ENCODE assay signal across 19 cellular contexts in genomic region chr10:32329061-32329460, GRCh38. TPM values are rescaled to one million over a fixed set of nuclear protein-coding genes. Genes with fewer than 3 reads are reported as not detected.
DNase-seq lines count a peak whose midpoint lies in the region; ATAC-seq and TF ChIP-seq lines count a peak whose summit lies in the region.
"Had no signal": no experiment of that assay in that cellular context is flagged by ENCODE, and none has a peak within 500 bp of the region (broad histone marks: within the 10 kb centered on the region; RNA-seq: fewer than 3 reads in every experiment).

No MANE protein-coding gene starts in this region.

- no peak overlapping the region for H3K27ac ChIP-seq in CD8-positive, alpha-beta T cell (ENCODE audit: low read depth, low read length)
- peak overlapping the region; percentile 11 for H3K27ac ChIP-seq in neutrophil
- H3K27ac ChIP-seq: BLaER1, coronary artery, tibial artery had no signal

- peaks cover 73% of the 10 kb centered on the region for H3K4me1 Mint-ChIP-seq in activated CD4-positive, alpha-beta T cell treated with anti-CD3 and anti-CD28 coated beads, Interleukin-2, amount 10 ng/mL, durations not matched to agents 24 days and 14 days
- peaks cover 89% of the 10 kb centered on the region for H3K4me1 Mint-ChIP-seq in CD8-positive, alpha-beta T cell (ENCODE audit: low read depth)
- peaks cover 80% of the 10 kb centered on the region for H3K4me1 Mint-ChIP-seq in central memory CD8-positive, alpha-beta T cell

- no peaks in the 10 kb centered on the region for H3K9me3 ChIP-seq in CD8-positive, alpha-beta T cell (ENCODE audit: low read length)
- no peaks in the 10 kb centered on the region for H3K9me3 ChIP-seq in neutrophil
- H3K9me3 ChIP-seq: tibial artery had no signal

- POLR2A ChIA-PET in CD8-positive, alpha-beta T cell (lab: Charles Lee) = interaction anchor here (0.8 to 1.4 kb wide), 3 partner anchors 14 to 19 kb away, joined by 5 to 6 read pairs (median 6); no protein-coding TSS in a partner anchor

- H3K36me3 ChIP-seq in CD8-positive, alpha-beta T cell (ENCODE audit: insufficient read depth, low read length) = no peaks in the 10 kb centered on the region
- H3K36me3 ChIP-seq in neutrophil = no peaks in the 10 kb centered on the region
- H3K36me3 ChIP-seq: tibial artery had no signal

- no peaks in the 10 kb centered on the region for H3K27me3 ChIP-seq in CD8-positive, alpha-beta T cell (ENCODE audit: insufficient read depth, low read length)
- H3K27me3 ChIP-seq in neutrophil = no peaks in the 10 kb centered on the region
- H3K27me3 ChIP-seq: BLaER1, tibial artery had no signal

- H3K4me3 Mint-ChIP-seq in activated CD4-positive, alpha-beta T cell treated with anti-CD3 and anti-CD28 coated beads, Interleukin-2, amount 10 ng/mL, durations not matched to agents 24 days and 14 days = no peak overlapping the region
- peak overlapping the region; percentile 47 for H3K4me3 Mint-ChIP-seq in CD8-positive, alpha-beta T cell
- H3K4me3 Mint-ChIP-seq in central memory CD8-positive, alpha-beta T cell = peak overlapping the region; percentile 15

- peaks cover 16% of the 10 kb centered on the region for H3K36me3 Mint-ChIP-seq in activated CD4-positive, alpha-beta T cell treated with anti-CD3 and anti-CD28 coated beads, Interleukin-2, amount 10 ng/mL, durations not matched to agents 24 days and 14 days (ENCODE audit: low read depth)
- peaks cover 25% of the 10 kb centered on the region for H3K36me3 Mint-ChIP-seq in CD8-positive, alpha-beta T cell
- peaks cover 42% of the 10 kb centered on the region for H3K36me3 Mint-ChIP-seq in central memory CD8-positive, alpha-beta T cell (ENCODE audit: insufficient read depth)

- no peaks in the 10 kb centered on the region for H3K27me3 Mint-ChIP-seq in activated CD4-positive, alpha-beta T cell treated with anti-CD3 and anti-CD28 coated beads, Interleukin-2, amount 10 ng/mL, durations not matched to agents 24 days and 14 days
- no peaks in the 10 kb centered on the region for H3K27me3 Mint-ChIP-seq in CD8-positive, alpha-beta T cell (ENCODE audit: low read depth)
- no peaks in the 10 kb centered on the region for H3K27me3 Mint-ChIP-seq in central memory CD8-positive, alpha-beta T cell

- CTCF ChIA-PET in CD8-positive, alpha-beta T cell (lab: Charles Lee) = interaction anchor here (0.9 to 1.3 kb wide), 4 partner anchors 9 to 39 kb away, joined by 3 to 5 read pairs (median 3); no protein-coding TSS in a partner anchor

- TF ChIP-seq CTCF in CD8-positive, alpha-beta T cell (IDR thresholded peaks at IDR 0.05) = no peak
- TF ChIP-seq CTCF in neutrophil (IDR thresholded peaks at IDR 0.05) = no peak

- no peaks in the 10 kb centered on the region for H3K9me3 Mint-ChIP-seq in activated CD4-positive, alpha-beta T cell treated with anti-CD3 and anti-CD28 coated beads, Interleukin-2, amount 10 ng/mL, durations not matched to agents 24 days and 14 days
- H3K9me3 Mint-ChIP-seq in CD8-positive, alpha-beta T cell = no peaks in the 10 kb centered on the region
- no peaks in the 10 kb centered on the region for H3K9me3 Mint-ChIP-seq in central memory CD8-positive, alpha-beta T cell

- ATAC-seq in CD8-positive, alpha-beta T cell = no peak
- no peak for ATAC-seq in central memory CD8-positive, alpha-beta T cell (replicated peaks; ENCODE audit: extremely low read depth, poor library complexity, severe bottlenecking)
- no peak for ATAC-seq in HG02840 (IDR thresholded peaks at IDR 0.05; ENCODE audit: low FRiP score, unreplicated experiment)
- no peak for ATAC-seq in HG02610 (IDR thresholded peaks at IDR 0.05; ENCODE audit: unreplicated experiment)
- ATAC-seq in HG03432 (IDR thresholded peaks at IDR 0.05; ENCODE audit: unreplicated experiment) = no peak
- ATAC-seq: left lobe of liver had no signal

- intact Hi-C loops in activated CD4-positive, alpha-beta T cell treated with anti-CD3 and anti-CD28 coated beads, Interleukin-2, amount 10 ng/mL, durations not matched to agents 24 days and 14 days (cut with micrococcal nuclease) = no loop called here
- intact Hi-C loops in CD8-positive, alpha-beta T cell (cut with DNase I, micrococcal nuclease) = loop anchor here in 1 of 2 experiments (2.0 kb wide), 1 partner anchor 14 kb away; no protein-coding TSS in a partner anchor

- DNase-seq in activated CD4-positive, alpha-beta T cell treated with anti-CD3 and anti-CD28 coated beads, Interleukin-2, amount 10 ng/mL, durations not matched to agents 24 days and 14 days = no peak
- DNase-seq in activated CD4-positive, alpha-beta T cell treated with anti-CD3 and anti-CD28 coated beads for 1 hour = no peak
- no peak for DNase-seq in CD8-positive, alpha-beta T cell
- no peak for DNase-seq in central memory CD8-positive, alpha-beta T cell (ENCODE audit: low spot score in 2 of 2)
- DNase-seq: 8988T; activated CD8-positive, alpha-beta memory T cell treated with anti-CD3 and anti-CD28 coated beads for 24 hours; foreskin melanocyte; NCI-H1092 treated with DMSO at 0.1 percent for 48 hours; NCI-H510A; posterior cingulate gyrus; small intestine; tibial artery had no signal

- H3K4me3 ChIP-seq in CD8-positive, alpha-beta T cell (ENCODE audit: low read depth, low read length) = no peak overlapping the region
- no peak overlapping the region for H3K4me3 ChIP-seq in neutrophil (ENCODE audit: low read depth in 1 of 2, low read length in 1 of 2)
- H3K4me3 ChIP-seq: BLaER1, tibial artery had no signal

- H3K27ac Mint-ChIP-seq in activated CD4-positive, alpha-beta T cell treated with anti-CD3 and anti-CD28 coated beads, Interleukin-2, amount 10 ng/mL, durations not matched to agents 24 days and 14 days = peak overlapping the region; percentile 32
- H3K27ac Mint-ChIP-seq in CD8-positive, alpha-beta T cell = peak overlapping the region; percentile 73
- H3K27ac Mint-ChIP-seq in central memory CD8-positive, alpha-beta T cell (ENCODE audit: low read depth) = peak overlapping the region; percentile 38

- H3K4me1 ChIP-seq in CD8-positive, alpha-beta T cell (ENCODE audit: insufficient read depth, low read length) = peaks cover 82% of the 10 kb centered on the region
- peaks cover 43 to 54% of the 10 kb centered on the region in 2 experiments for H3K4me1 ChIP-seq in neutrophil (ENCODE audit: control insufficient read depth in 1 of 2, insufficient read depth in 1 of 2, low read depth in 1 of 2, low read length in 1 of 2)

RNA-seq across cellular contexts. Expression of gene EPC1, which starts 17.9 kb away (rescaled TPM):
- 32.3 and 34.3 TPM in 2 replicates for total RNA-seq in activated CD4-positive, alpha-beta T cell treated with anti-CD3 and anti-CD28 coated beads, Interleukin-2, amount 10 ng/mL, durations not matched to agents 24 days and 14 days
- total RNA-seq in CD8-positive, alpha-beta T cell = 100 to 1,000 TPM; 205 TPM
